In genomic region chr15:95684126-95684525, GRCh38 we compare ENCODE assay signal across 14 cellular contexts.
"Had no signal": no experiment of that assay in that cellular context is flagged by ENCODE, and none has a peak within 500 bp of the region (broad histone marks: within the 10 kb centered on the region; RNA-seq: fewer than 3 reads in every experiment).

No MANE protein-coding gene starts in this region.

- DNase-seq: activated B cell treated with CpG ODN at 0.5 μM for 24 hours; activated CD4-positive, alpha-beta T cell treated with anti-CD3 and anti-CD28 coated beads, Interleukin-2, amount 10 ng/mL, durations not matched to agents 7 days and 5 days; activated CD8-positive, alpha-beta memory T cell treated with anti-CD3 and anti-CD28 coated beads for 24 hours; activated naive CD4-positive, alpha-beta T cell treated with anti-CD3 and anti-CD28 coated beads for 36 hours; immature natural killer cell; left colon; occipital lobe; tibial artery had no signal

- ATAC-seq: activated T-helper 17 cell treated with anti-CD3 and anti-CD28 coated beads, Interleukin-2, amount 50 U/mL, for 72 hours; body of pancreas; left colon had no signal

- H3K4me3 ChIP-seq: body of pancreas, skin epidermis, tibial artery, vagina had no signal

- H3K4me1 Mint-ChIP-seq: activated B cell treated with CpG ODN at 0.5 μM for 24 hours; activated CD4-positive, alpha-beta T cell treated with anti-CD3 and anti-CD28 coated beads, Interleukin-2, amount 10 ng/mL, durations not matched to agents 7 days and 5 days; activated T-helper 17 cell treated with anti-CD3 and anti-CD28 coated beads, Interleukin-2, amount 50 U/mL, for 72 hours had no signal

- H3K9me3 ChIP-seq: body of pancreas, tibial artery, vagina had no signal

- H3K27ac ChIP-seq: body of pancreas, skin epidermis, vagina had no signal

- H3K27ac Mint-ChIP-seq: activated B cell treated with CpG ODN at 0.5 μM for 24 hours; activated CD4-positive, alpha-beta T cell treated with anti-CD3 and anti-CD28 coated beads, Interleukin-2, amount 10 ng/mL, durations not matched to agents 7 days and 5 days; activated naive CD4-positive, alpha-beta T cell treated with anti-CD3 and anti-CD28 coated beads for 36 hours; activated T-helper 17 cell treated with anti-CD3 and anti-CD28 coated beads, Interleukin-2, amount 50 U/mL, for 72 hours; dendritic cell treated with granulocyte-macrophage colony-stimulating factor and Interleukin-4, amounts not matched to agents 40 ng/mL and 50 ng/mL, for 4 days; immature natural killer cell; nephron had no signal

- H3K4me1 ChIP-seq: body of pancreas, vagina had no signal

- H3K9me3 Mint-ChIP-seq: activated CD4-positive, alpha-beta T cell treated with anti-CD3 and anti-CD28 coated beads, Interleukin-2, amount 10 ng/mL, durations not matched to agents 7 days and 5 days; activated naive CD4-positive, alpha-beta T cell treated with anti-CD3 and anti-CD28 coated beads for 36 hours; activated T-helper 17 cell treated with anti-CD3 and anti-CD28 coated beads, Interleukin-2, amount 50 U/mL, for 72 hours; dendritic cell treated with granulocyte-macrophage colony-stimulating factor and Interleukin-4, amounts not matched to agents 40 ng/mL and 50 ng/mL, for 4 days; immature natural killer cell had no signal

- H3K4me3 Mint-ChIP-seq: activated B cell treated with CpG ODN at 0.5 μM for 24 hours; activated CD4-positive, alpha-beta T cell treated with anti-CD3 and anti-CD28 coated beads, Interleukin-2, amount 10 ng/mL, durations not matched to agents 7 days and 5 days; activated naive CD4-positive, alpha-beta T cell treated with anti-CD3 and anti-CD28 coated beads for 36 hours; activated T-helper 17 cell treated with anti-CD3 and anti-CD28 coated beads, Interleukin-2, amount 50 U/mL, for 72 hours; dendritic cell treated with granulocyte-macrophage colony-stimulating factor and Interleukin-4, amounts not matched to agents 40 ng/mL and 50 ng/mL, for 4 days; immature natural killer cell; nephron had no signal

- H3K27me3 ChIP-seq: body of pancreas, tibial artery, vagina had no signal

- H3K27me3 Mint-ChIP-seq: activated B cell treated with CpG ODN at 0.5 μM for 24 hours; activated T-helper 17 cell treated with anti-CD3 and anti-CD28 coated beads, Interleukin-2, amount 50 U/mL, for 72 hours; dendritic cell treated with granulocyte-macrophage colony-stimulating factor and Interleukin-4, amounts not matched to agents 40 ng/mL and 50 ng/mL, for 4 days had no signal

- H3K36me3 ChIP-seq: tibial artery, vagina had no signal
